15 cellular contexts compared by ENCODE assay signal in genomic region chr11:36091256-36091811, GRCh38.
DNase-seq lines count a peak whose midpoint lies in the region; ATAC-seq, FAIRE-seq and TF ChIP-seq lines count a peak whose summit lies in the region.
"Had no signal": no experiment of that assay in that cellular context is flagged by ENCODE, and none has a peak within 500 bp of the region (broad histone marks: within the 10 kb centered on the region; RNA-seq: fewer than 3 reads in every experiment).

No MANE protein-coding gene starts in this region.

- H3K9me3 Mint-ChIP-seq in osteocyte (ENCODE audit: unreplicated experiment): peaks cover 4% of the 10 kb centered on the region
- H3K9me3 Mint-ChIP-seq in activated CD8-positive, alpha-beta T cell treated with anti-CD3 and anti-CD28 coated beads, Interleukin-2, amount 10 ng/mL, durations not matched to agents 7 days and 5 days (ENCODE audit: insufficient read depth): peaks cover 8% of the 10 kb centered on the region

- ATAC-seq in activated CD8-positive, alpha-beta T cell treated with anti-CD3 and anti-CD28 coated beads, Interleukin-2, amount 10 ng/mL, durations not matched to agents 7 days and 5 days: no peak
- no peak for ATAC-seq in aorta (ENCODE audit: low FRiP score)
- ATAC-seq: psoas muscle, Right ventricle myocardium inferior had no signal

- H3K27ac Mint-ChIP-seq in osteocyte (ENCODE audit: unreplicated experiment): peak overlapping the region; percentile 9
- H3K27ac Mint-ChIP-seq in activated CD8-positive, alpha-beta T cell treated with anti-CD3 and anti-CD28 coated beads, Interleukin-2, amount 10 ng/mL, durations not matched to agents 7 days and 5 days: no peak overlapping the region
- H3K27ac Mint-ChIP-seq: activated naive CD8-positive, alpha-beta T cell treated with anti-CD3 and anti-CD28 coated beads for 36 hours had no signal

- POLR2A ChIA-PET in activated CD8-positive, alpha-beta T cell treated with anti-CD3 and anti-CD28 coated beads, Interleukin-2, amount 10 ng/mL, durations not matched to agents 7 days and 5 days (lab: Charles Lee): no interaction called here

- 89 to 92% methylated on average over 6 to 7 of the region's 7 CpGs for WGBS in ectodermal cell, 2 experiments
- WGBS in aorta, 2 donors: 49 to 52% methylated on average over 7 of the region's 7 CpGs

- H3K4me3 ChIP-seq in ectodermal cell (ENCODE audit: insufficient read depth, low read depth, low read length) (no peak overlapping the region), aorta (ENCODE audit: low read length in 2 of 2) (no peak overlapping the region)
- H3K4me3 ChIP-seq: psoas muscle, upper lobe of left lung had no signal

- CTCF ChIA-PET in activated CD8-positive, alpha-beta T cell treated with anti-CD3 and anti-CD28 coated beads, Interleukin-2, amount 10 ng/mL, durations not matched to agents 7 days and 5 days (lab: Charles Lee): no interaction called here

- H3K4me3 Mint-ChIP-seq in osteocyte (ENCODE audit: unreplicated experiment): no peak overlapping the region
- H3K4me3 Mint-ChIP-seq in activated CD8-positive, alpha-beta T cell treated with anti-CD3 and anti-CD28 coated beads, Interleukin-2, amount 10 ng/mL, durations not matched to agents 7 days and 5 days: no peak overlapping the region
- H3K4me3 Mint-ChIP-seq: activated naive CD8-positive, alpha-beta T cell treated with anti-CD3 and anti-CD28 coated beads for 36 hours had no signal

- no peak for FAIRE-seq in RCC 7860 (lab: Jason Lieb, UNC)

- H3K9me3 ChIP-seq in ectodermal cell (ENCODE audit: control insufficient read depth, low read length) (no peaks in the 10 kb centered on the region), aorta (ENCODE audit: control insufficient read depth, low read length) (peaks cover 3% of the 10 kb centered on the region)

- intact Hi-C loops in aorta (cut with DNase I): loop anchor here in 1 of 2 donors (2.0 kb wide), 1 partner anchor 69 kb away; no protein-coding TSS in a partner anchor

- H3K36me3 ChIP-seq in ectodermal cell (ENCODE audit: control insufficient read depth, insufficient read depth, low read length) (peaks cover 16% of the 10 kb centered on the region), aorta (ENCODE audit: control insufficient read depth in 1 of 2, insufficient read depth in 2 of 2, low read length in 1 of 2) (no peaks in the 10 kb centered on the region)
- H3K36me3 ChIP-seq: upper lobe of left lung had no signal

- no peak for TF ChIP-seq CTCF in osteocyte (IDR thresholded peaks at IDR 0.05)

- DNase-seq in HS-27A (ENCODE audit: low read depth) (peak; percentile 9), RPMI7951 (ENCODE audit: low read depth) (peak; percentile 43), osteocyte (ENCODE audit: extremely low spot score, unreplicated experiment) (no peak), aorta (no peak), RCC 7860 (ENCODE audit: low spot score) (no peak), T-helper 9 cell (no peak)
- DNase-seq in activated CD8-positive, alpha-beta T cell treated with anti-CD3 and anti-CD28 coated beads, Interleukin-2, amount 10 ng/mL, durations not matched to agents 7 days and 5 days: no peak
- DNase-seq: activated CD4-positive, alpha-beta T cell treated with anti-CD3 and anti-CD28 coated beads, Interleukin-2, amount 50 U/mL, for 48 hours; activated naive CD8-positive, alpha-beta T cell treated with anti-CD3 and anti-CD28 coated beads for 36 hours; kidney glomerular epithelial cell; NCI-H187 treated with DMSO at 0.1 percent for 48 hours; psoas muscle; upper lobe of left lung had no signal

- peaks cover 29% of the 10 kb centered on the region for H3K36me3 Mint-ChIP-seq in osteocyte (ENCODE audit: unreplicated experiment)
- no peaks in the 10 kb centered on the region for H3K36me3 Mint-ChIP-seq in activated CD8-positive, alpha-beta T cell treated with anti-CD3 and anti-CD28 coated beads, Interleukin-2, amount 10 ng/mL, durations not matched to agents 7 days and 5 days (ENCODE audit: low read depth)
- H3K36me3 Mint-ChIP-seq: activated naive CD8-positive, alpha-beta T cell treated with anti-CD3 and anti-CD28 coated beads for 36 hours had no signal

- H3K27ac ChIP-seq in ectodermal cell (ENCODE audit: insufficient read depth, low read depth, low read length, poor library complexity, severe bottlenecking): peak overlapping the region; percentile 3
- H3K27ac ChIP-seq in aorta (ENCODE audit: low read depth in 1 of 2, low read length in 2 of 2): no peak overlapping the region
- H3K27ac ChIP-seq: psoas muscle, upper lobe of left lung had no signal

- H3K27me3 ChIP-seq in ectodermal cell (ENCODE audit: control insufficient read depth, insufficient read depth, low read length, poor library complexity, severe bottlenecking): no peaks in the 10 kb centered on the region
- H3K27me3 ChIP-seq in aorta (ENCODE audit: control insufficient read depth in 1 of 2, insufficient read depth in 2 of 2, low read length in 1 of 2): no peaks in the 10 kb centered on the region
- H3K27me3 ChIP-seq: upper lobe of left lung had no signal

- H3K4me1 ChIP-seq in ectodermal cell (ENCODE audit: control insufficient read depth, insufficient read depth, low read length) (no peaks in the 10 kb centered on the region), aorta (ENCODE audit: control insufficient read depth in 1 of 2, insufficient read depth in 2 of 2, low read length in 2 of 2) (peaks cover 4 to 7% of the 10 kb centered on the region in 2 donors)
- H3K4me1 ChIP-seq: psoas muscle, upper lobe of left lung had no signal

- H3K4me1 Mint-ChIP-seq in osteocyte (ENCODE audit: unreplicated experiment): peaks cover 28% of the 10 kb centered on the region
- H3K4me1 Mint-ChIP-seq in activated CD8-positive, alpha-beta T cell treated with anti-CD3 and anti-CD28 coated beads, Interleukin-2, amount 10 ng/mL, durations not matched to agents 7 days and 5 days (ENCODE audit: low read depth): peaks cover 8% of the 10 kb centered on the region
- H3K4me1 Mint-ChIP-seq: activated naive CD8-positive, alpha-beta T cell treated with anti-CD3 and anti-CD28 coated beads for 36 hours had no signal

- H3K27me3 Mint-ChIP-seq in osteocyte (ENCODE audit: unreplicated experiment): no peaks in the 10 kb centered on the region
- peaks cover 25% of the 10 kb centered on the region for H3K27me3 Mint-ChIP-seq in activated CD8-positive, alpha-beta T cell treated with anti-CD3 and anti-CD28 coated beads, Interleukin-2, amount 10 ng/mL, durations not matched to agents 7 days and 5 days (ENCODE audit: low read depth)

Comparison
In these comparisons a context has a peak if more than half of its experiments do, and no peak if none do; other contexts are left out.
1. DNase-seq: peak in HS-27A (single experiment) and RPMI7951 (single experiment); none in osteocyte (single experiment), activated CD8-positive, alpha-beta T cell treated with anti-CD3 and anti-CD28 coated beads, Interleukin-2, amount 10 ng/mL, durations not matched to agents 7 days and 5 days (single experiment), aorta (0 of 2), RCC 7860 (single experiment) and T-helper 9 cell (single experiment).